In the genomic region with DNA sequence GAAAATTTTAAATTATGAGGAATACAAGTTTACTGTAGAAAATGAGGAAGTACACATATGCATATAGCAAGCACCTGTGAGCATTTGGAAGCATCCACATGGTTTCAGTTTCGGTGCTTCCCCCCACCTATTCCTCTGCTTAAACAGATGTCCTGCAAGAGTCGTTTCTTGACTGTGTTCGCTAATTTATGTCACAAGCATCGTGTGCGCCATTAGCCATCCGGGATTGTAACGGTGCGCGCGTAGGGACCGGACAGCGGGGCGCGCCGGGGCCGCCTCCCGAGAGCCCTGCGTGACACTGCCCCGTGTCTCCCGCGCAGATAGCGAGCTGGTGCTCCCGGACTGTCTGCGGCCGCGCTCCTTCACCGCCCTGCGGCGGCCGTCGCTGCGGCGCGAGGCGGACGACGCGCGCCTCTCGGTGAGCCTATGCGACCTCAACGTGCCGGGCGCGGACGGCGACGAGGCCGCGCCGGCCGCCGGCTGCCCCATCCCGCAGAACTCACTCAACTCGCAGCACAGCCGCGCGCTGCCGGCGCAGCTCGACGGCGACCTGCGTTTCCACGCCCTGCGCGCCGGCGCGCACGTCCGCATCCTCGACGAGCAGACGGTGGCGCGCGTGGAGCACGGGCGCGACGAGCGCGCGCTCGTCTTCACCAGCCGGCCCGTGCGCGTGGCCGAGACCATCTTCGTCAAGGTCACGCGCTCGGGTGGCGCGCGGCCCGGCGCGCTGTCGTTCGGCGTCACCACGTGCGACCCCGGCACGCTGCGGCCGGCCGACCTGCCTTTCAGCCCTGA, we compare ENCODE assay signal across 8 cellular contexts.
DNase-seq lines count a peak whose midpoint lies in the region; ATAC-seq and TF ChIP-seq lines count a peak whose summit lies in the region.

No MANE protein-coding gene starts in this region.

- H3K4me1 ChIP-seq in HUES48 (ENCODE audit: control insufficient read depth, insufficient read depth, low read length) (no peaks in the 10 kb centered on the region), heart right ventricle (peaks cover 0 to 19% (median 7%) of the 10 kb centered on the region in 9 donors)

- peak; percentile 73 to 80 for DNase-seq in activated T-cell treated with anti-CD3 and anti-CD28 coated beads, Interleukin-2, amount 50 U/mL, for 48 hours
- DNase-seq in heart right ventricle (peak; percentile 17 to 47), WERI-Rb-1 (no peak), UCSD-AML1 (lab: John Stamatoyannopoulos, UW; ENCODE audit: unreplicated experiment) (no peak)
- peak; percentile 35 to 48 (median 44) for DNase-seq in stimulated activated CD4-positive, alpha-beta T cell treated with anti-CD3 and anti-CD28 coated beads, TNF-alpha, amount 100 ng/mL, for 1 hour (ENCODE audit: low read depth in 3 of 3, low spot score in 1 of 3)

- H3K4me3 ChIP-seq in HUES48 (ENCODE audit: low read depth, low read length) (peak overlapping the region; percentile 40; the same call in 1 of the 2 replicates), heart right ventricle (peak overlapping the region in 9 of 10 donors; percentile 24 to 57 (median 47)), WERI-Rb-1 (ENCODE audit: low read depth, low read length) (no peak overlapping the region)

- H3K27ac ChIP-seq in HUES48 (ENCODE audit: low read depth, low read length): no peak overlapping the region
- peak overlapping the region in 1 of 10 donors; percentile 44 for H3K27ac ChIP-seq in heart right ventricle
- H3K27ac ChIP-seq in WERI-Rb-1: no peak overlapping the region

- 7 to 9% methylated on average over 96 to 111 of the region's 111 CpGs for WGBS in heart right ventricle, 2 donors

- H3K27me3 ChIP-seq in HUES48 (ENCODE audit: control insufficient read depth, insufficient read depth, low read length) (peaks cover 21% of the 10 kb centered on the region), heart right ventricle (peaks cover 0 to 27% (median 20%) of the 10 kb centered on the region in 7 donors), WERI-Rb-1 (ENCODE audit: insufficient read depth, low read depth, severe bottlenecking) (no peaks in the 10 kb centered on the region)

- H3K36me3 ChIP-seq in HUES48 (ENCODE audit: control insufficient read depth, insufficient read depth, low read length) (no peaks in the 10 kb centered on the region), heart right ventricle (peaks cover 0 to 12% (median 0%) of the 10 kb centered on the region in 9 donors), WERI-Rb-1 (peaks cover 6% of the 10 kb centered on the region)

- TF ChIP-seq CTCF in heart right ventricle (IDR thresholded peaks at IDR 0.05) (no peak), WERI-Rb-1 (IDR thresholded peaks at IDR 0.05; ENCODE audit: low read depth, low read length) (no peak)

- ATAC-seq in heart right ventricle (peak in 4 of 8 donors; percentile 46 to 63 (median 58)), GM21529 (IDR thresholded peaks at IDR 0.05; ENCODE audit: unreplicated experiment) (no peak), HG03571 (IDR thresholded peaks at IDR 0.05; ENCODE audit: unreplicated experiment) (no peak)

- intact Hi-C loops in heart right ventricle (cut with DNase I): no loop called here

- H3K9me3 ChIP-seq in HUES48 (ENCODE audit: control insufficient read depth, insufficient read depth, low read length) (no peaks in the 10 kb centered on the region), heart right ventricle (peaks cover 0 to 14% (median 0%) of the 10 kb centered on the region in 11 donors), WERI-Rb-1 (ENCODE audit: severe bottlenecking) (peaks cover 4% of the 10 kb centered on the region)

- no peak overlapping the region for H3K9ac ChIP-seq in HUES48 (ENCODE audit: low read depth, low read length)

Comparison
In these comparisons a context has a peak if more than half of its experiments do, and no peak if none do; other contexts are left out.
1. DNase-seq: peak in activated T-cell treated with anti-CD3 and anti-CD28 coated beads, Interleukin-2, amount 50 U/mL, for 48 hours (2 of 2), heart right ventricle (2 of 2) and stimulated activated CD4-positive, alpha-beta T cell treated with anti-CD3 and anti-CD28 coated beads, TNF-alpha, amount 100 ng/mL, for 1 hour (3 of 3); none in WERI-Rb-1 (single experiment) and UCSD-AML1 (single experiment).